In the genomic region with DNA sequence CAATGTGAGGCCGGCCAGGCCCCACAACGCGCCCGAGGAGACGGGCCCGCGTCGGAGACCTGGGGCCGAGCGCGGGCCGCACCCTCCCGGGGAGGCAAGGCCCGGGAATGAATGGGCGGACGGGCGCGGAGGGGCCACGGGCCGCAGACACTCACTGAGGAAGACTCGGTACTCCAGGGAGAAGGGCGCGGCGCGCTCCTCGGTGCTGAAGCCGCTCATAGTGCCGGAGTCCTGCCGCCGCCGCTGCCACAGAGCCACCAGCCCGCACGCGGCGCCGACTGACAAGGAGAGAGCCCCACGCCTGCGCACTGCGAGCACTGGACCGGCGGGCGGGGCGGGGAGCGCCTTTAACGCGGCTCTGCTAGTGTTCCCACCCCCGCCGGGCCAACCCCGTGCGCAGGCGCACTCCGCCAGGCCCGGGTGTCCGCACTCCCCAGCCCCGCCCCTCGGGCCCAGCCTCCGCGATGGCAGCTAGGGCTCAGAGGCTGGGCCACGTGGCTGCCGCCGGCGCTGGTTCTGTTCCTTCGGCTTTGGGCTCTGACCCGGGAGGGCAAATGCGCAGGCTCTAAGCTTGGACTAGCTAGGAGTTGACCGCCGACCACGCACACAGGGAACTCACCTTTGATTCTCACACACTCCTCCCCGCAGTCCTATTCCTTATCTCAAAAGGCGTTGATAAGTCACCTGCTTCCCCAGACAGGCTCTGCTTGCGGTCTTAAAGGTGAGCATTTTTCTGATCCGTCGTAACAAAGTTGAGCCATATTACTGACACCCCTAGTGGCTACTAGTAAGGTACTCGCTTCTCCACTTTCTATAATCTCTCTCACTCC, we compare ENCODE assay signal across 8 cellular contexts. TPM values are rescaled to one million over a fixed set of nuclear protein-coding genes. Genes with fewer than 3 reads are reported as not detected.
DNase-seq lines count a peak whose midpoint lies in the region; ATAC-seq and TF ChIP-seq lines count a peak whose summit lies in the region.

Gene PPA1 (minus strand): TSS at position 321 of the 830 bp plus-strand sequence. CDS start 102 bp downstream, at position 219.

- H3K4me1 ChIP-seq in GM23338 (ENCODE audit: insufficient read depth), result peaks cover 12% of the 10 kb centered on the region

- H3K27me3 Mint-ChIP-seq in GM23338 (ENCODE audit: insufficient read depth, low read depth, poor library complexity) (peaks cover 4% of the 10 kb centered on the region), natural killer cell (ENCODE audit: low read depth in 2 of 2) (peaks cover 0 to 6% of the 10 kb centered on the region in 2 donors)
- peaks cover 4% of the 10 kb centered on the region for H3K27me3 Mint-ChIP-seq in activated T-helper 17 cell treated with anti-CD3 and anti-CD28 coated beads, Interleukin-2, amount 50 U/mL, for 72 hours

- peak in 1 of 2 experiments; percentile 48; a peak in 3 of 4 replicates for TF ChIP-seq CTCF in GM23338 (conservative IDR thresholded peaks at IDR 0.05; ENCODE audit: low read depth in 2 of 2)
- TF ChIP-seq CTCF in LNCAP (IDR thresholded peaks at IDR 0.05), result peak; percentile 35; the same call in 1 of the 2 replicates
- no peak for TF ChIP-seq CTCF in fibroblast of mammary gland (conservative IDR thresholded peaks at IDR 0.05; ENCODE audit: control insufficient read depth, insufficient read depth, low read depth, low read length)
- TF ChIP-seq CTCF in natural killer cell (IDR thresholded peaks at IDR 0.05), result no peak

- H3K4me1 Mint-ChIP-seq in GM23338, result peaks cover 6% of the 10 kb centered on the region; the same call in 2 of the 3 replicates
- H3K4me1 Mint-ChIP-seq in activated T-helper 17 cell treated with anti-CD3 and anti-CD28 coated beads, Interleukin-2, amount 50 U/mL, for 72 hours, result peaks cover 10% of the 10 kb centered on the region
- peaks cover 15 to 17% of the 10 kb centered on the region in 2 donors for H3K4me1 Mint-ChIP-seq in natural killer cell

- H3K9me2 ChIP-seq in GM23338 (ENCODE audit: insufficient read depth), result no peaks in the 10 kb centered on the region

- no peaks in the 10 kb centered on the region for H3F3A ChIP-seq in GM23338 (replicated peaks; ENCODE audit: low read depth)

- H4K20me1 ChIP-seq in GM23338 (replicated peaks; ENCODE audit: insufficient read depth), result peaks cover 6% of the 10 kb centered on the region; the same call in 1 of the 2 replicates

- H3K4me3 ChIP-seq in GM23338, result peak within 1 kb of the TSS; percentile 96
- peak within 1 kb of the TSS; percentile 74 for H3K4me3 ChIP-seq in fibroblast of mammary gland (ENCODE audit: control insufficient read depth, low read depth, low read length)

- H3K9me3 Mint-ChIP-seq in GM23338 (peaks cover 14% of the 10 kb centered on the region), natural killer cell (no peaks in the 10 kb centered on the region)
- no peaks in the 10 kb centered on the region for H3K9me3 Mint-ChIP-seq in activated T-helper 17 cell treated with anti-CD3 and anti-CD28 coated beads, Interleukin-2, amount 50 U/mL, for 72 hours

- H3K4me3 Mint-ChIP-seq in GM23338 (peak within 1 kb of the TSS; percentile 87), natural killer cell (peak within 1 kb of the TSS; percentile 89)
- peak within 1 kb of the TSS; percentile 85 for H3K4me3 Mint-ChIP-seq in activated T-helper 17 cell treated with anti-CD3 and anti-CD28 coated beads, Interleukin-2, amount 50 U/mL, for 72 hours

- DNase-seq in EH (ENCODE audit: low read depth) (peak; percentile 96), GM23338 (ENCODE audit: low spot score) (peak; percentile 97), RPMI8226 (peak; percentile 97), fibroblast of mammary gland (ENCODE audit: low read depth) (peak; percentile 91), natural killer cell (peak; percentile 99)
- DNase-seq in stimulated activated naive CD4-positive, alpha-beta T cell treated with Interleukin-2 at 50 U/mL for 16 hours (lab: John Stamatoyannopoulos, UW), result peak; percentile 99

- peak within 1 kb of the TSS; percentile 88 for H3K4me2 ChIP-seq in GM23338

- peaks cover 20% of the 10 kb centered on the region for H3K79me2 ChIP-seq in GM23338 (replicated peaks; ENCODE audit: insufficient read depth)

- H3K36me3 Mint-ChIP-seq in GM23338 (ENCODE audit: low read depth), result peaks cover 22% of the 10 kb centered on the region
- H3K36me3 Mint-ChIP-seq in activated T-helper 17 cell treated with anti-CD3 and anti-CD28 coated beads, Interleukin-2, amount 50 U/mL, for 72 hours (ENCODE audit: low read depth), result peaks cover 39% of the 10 kb centered on the region
- H3K36me3 Mint-ChIP-seq in natural killer cell, result no peaks in the 10 kb centered on the region

- intact Hi-C loops in natural killer cell (cut with micrococcal nuclease), result loop anchor here (1.0 kb wide), 1 partner anchor 171 kb away; the partner anchor contains the start of gene EIF4EBP2

- H3K27ac Mint-ChIP-seq in GM23338 (peak within 1 kb of the TSS; percentile 96), natural killer cell (peak within 1 kb of the TSS; percentile 58 to 85)
- H3K27ac Mint-ChIP-seq in activated T-helper 17 cell treated with anti-CD3 and anti-CD28 coated beads, Interleukin-2, amount 50 U/mL, for 72 hours, result peak within 1 kb of the TSS; percentile 86

- peaks cover 9% of the 10 kb centered on the region for H3K27me3 ChIP-seq in GM23338 (ENCODE audit: insufficient read depth)

- ATAC-seq in GM23338 (peak; percentile 88), natural killer cell (peak; percentile 96 to 100 (median 97))
- peak; percentile 95 for ATAC-seq in activated T-helper 17 cell treated with anti-CD3 and anti-CD28 coated beads, Interleukin-2, amount 50 U/mL, for 72 hours (replicated peaks)

- no peak within 1 kb of the TSS for H3K27ac ChIP-seq in GM23338 (ENCODE audit: low read depth)

- peaks cover 5% of the 10 kb centered on the region; the same call in 1 of the 2 replicates for H3K36me3 ChIP-seq in GM23338 (ENCODE audit: insufficient read depth)

- H2AFZ ChIP-seq in GM23338, result peak within 1 kb of the TSS; percentile 94

TF ChIP-seq in GM23338, 12 proteins besides CTCF, POLR2A, EP300 and RAD21:
- TF ChIP-seq POLR2AphosphoS5 (IDR thresholded peaks at IDR 0.05; ENCODE audit: low read depth), result peak; percentile 93
- no peak for TF ChIP-seq CREB1 (CRISPR knock-in tag; IDR thresholded peaks at IDR 0.05; ENCODE audit: low read depth)
- no peak for TF ChIP-seq NANOG (IDR thresholded peaks at IDR 0.05; ENCODE audit: borderline replicate concordance)
- TF ChIP-seq JUNB (IDR thresholded peaks at IDR 0.05; ENCODE audit: unreplicated experiment), result no peak

RNA-seq across cellular contexts. Expression of gene PPA1, which starts in this region (rescaled TPM):
- 135 and 178 TPM in 2 replicates for total RNA-seq in GM23338 (2014; rRNA removed; shearing (Covaris generic))
- polyA plus RNA-seq in GM23338 (2016; fragmentation: Nextera tagmentation; extraction: Ambion mirVana), result 206 and 228 TPM in 2 replicates
- total RNA-seq in activated T-helper 17 cell treated with anti-CD3 and anti-CD28 coated beads, Interleukin-2, amount 50 U/mL, for 72 hours, result 100 to 1,000 TPM; 176 to 260 TPM
- 10 to 100 TPM; 17.0 to 26.5 (median 19.2) TPM for total RNA-seq in natural killer cell
